Comparison of ENCODE assay signal across 1 cellular context in the genomic region with DNA sequence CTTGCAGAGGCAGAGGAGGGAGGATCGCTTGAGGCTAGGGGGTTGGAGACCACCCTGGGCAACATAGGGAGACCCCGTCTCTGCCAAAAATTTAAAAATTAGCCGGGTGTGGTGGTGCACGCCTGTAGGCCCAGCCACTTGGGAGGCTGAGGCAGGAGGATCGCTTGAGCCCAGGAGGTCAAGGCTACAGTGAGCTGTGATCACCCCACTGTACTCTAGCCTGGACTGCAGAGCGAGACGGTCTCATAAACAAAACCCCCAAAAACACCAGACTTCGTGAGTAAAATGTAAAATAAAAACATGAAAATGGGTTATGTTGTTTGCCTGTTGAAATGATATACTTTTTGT.
TF ChIP-seq lines count a peak whose summit lies in the region.

No MANE protein-coding gene starts in this region.

TF ChIP-seq in GM23338, 12 proteins besides CTCF, POLR2A, EP300 and RAD21 (continued from another document):
- TF ChIP-seq, protein P1, sequence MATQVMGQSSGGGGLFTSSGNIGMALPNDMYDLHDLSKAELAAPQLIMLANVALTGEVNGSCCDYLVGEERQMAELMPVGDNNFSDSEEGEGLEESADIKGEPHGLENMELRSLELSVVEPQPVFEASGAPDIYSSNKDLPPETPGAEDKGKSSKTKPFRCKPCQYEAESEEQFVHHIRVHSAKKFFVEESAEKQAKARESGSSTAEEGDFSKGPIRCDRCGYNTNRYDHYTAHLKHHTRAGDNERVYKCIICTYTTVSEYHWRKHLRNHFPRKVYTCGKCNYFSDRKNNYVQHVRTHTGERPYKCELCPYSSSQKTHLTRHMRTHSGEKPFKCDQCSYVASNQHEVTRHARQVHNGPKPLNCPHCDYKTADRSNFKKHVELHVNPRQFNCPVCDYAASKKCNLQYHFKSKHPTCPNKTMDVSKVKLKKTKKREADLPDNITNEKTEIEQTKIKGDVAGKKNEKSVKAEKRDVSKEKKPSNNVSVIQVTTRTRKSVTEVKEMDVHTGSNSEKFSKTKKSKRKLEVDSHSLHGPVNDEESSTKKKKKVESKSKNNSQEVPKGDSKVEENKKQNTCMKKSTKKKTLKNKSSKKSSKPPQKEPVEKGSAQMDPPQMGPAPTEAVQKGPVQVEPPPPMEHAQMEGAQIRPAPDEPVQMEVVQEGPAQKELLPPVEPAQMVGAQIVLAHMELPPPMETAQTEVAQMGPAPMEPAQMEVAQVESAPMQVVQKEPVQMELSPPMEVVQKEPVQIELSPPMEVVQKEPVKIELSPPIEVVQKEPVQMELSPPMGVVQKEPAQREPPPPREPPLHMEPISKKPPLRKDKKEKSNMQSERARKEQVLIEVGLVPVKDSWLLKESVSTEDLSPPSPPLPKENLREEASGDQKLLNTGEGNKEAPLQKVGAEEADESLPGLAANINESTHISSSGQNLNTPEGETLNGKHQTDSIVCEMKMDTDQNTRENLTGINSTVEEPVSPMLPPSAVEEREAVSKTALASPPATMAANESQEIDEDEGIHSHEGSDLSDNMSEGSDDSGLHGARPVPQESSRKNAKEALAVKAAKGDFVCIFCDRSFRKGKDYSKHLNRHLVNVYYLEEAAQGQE (IDR thresholded peaks at IDR 0.05; ENCODE audit: unreplicated experiment): no peak
- TF ChIP-seq JUNB (IDR thresholded peaks at IDR 0.05; ENCODE audit: unreplicated experiment) (no peak), ZNF462 (CRISPR knock-in tag; IDR thresholded peaks at IDR 0.05) (no peak), POLR2AphosphoS5 (IDR thresholded peaks at IDR 0.05; ENCODE audit: low read depth) (no peak), EZH2 (IDR thresholded peaks at IDR 0.05; ENCODE audit: low read depth, unreplicated experiment) (no peak), EZH2phosphoT487 (IDR thresholded peaks at IDR 0.05; ENCODE audit: unreplicated experiment) (no peak), ZNF114 (CRISPR knock-in tag; IDR thresholded peaks at IDR 0.05) (no peak)
- TF ChIP-seq, protein P2, sequence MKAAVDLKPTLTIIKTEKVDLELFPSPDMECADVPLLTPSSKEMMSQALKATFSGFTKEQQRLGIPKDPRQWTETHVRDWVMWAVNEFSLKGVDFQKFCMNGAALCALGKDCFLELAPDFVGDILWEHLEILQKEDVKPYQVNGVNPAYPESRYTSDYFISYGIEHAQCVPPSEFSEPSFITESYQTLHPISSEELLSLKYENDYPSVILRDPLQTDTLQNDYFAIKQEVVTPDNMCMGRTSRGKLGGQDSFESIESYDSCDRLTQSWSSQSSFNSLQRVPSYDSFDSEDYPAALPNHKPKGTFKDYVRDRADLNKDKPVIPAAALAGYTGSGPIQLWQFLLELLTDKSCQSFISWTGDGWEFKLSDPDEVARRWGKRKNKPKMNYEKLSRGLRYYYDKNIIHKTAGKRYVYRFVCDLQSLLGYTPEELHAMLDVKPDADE (IDR thresholded peaks at IDR 0.05): no peak
